In genomic region chr9:122931851-122932199, GRCh38 we compare ENCODE assay signal across 8 cellular contexts. TPM values are rescaled to one million over a fixed set of nuclear protein-coding genes. Genes with fewer than 3 reads are reported as not detected.
A peak's percentile ranks its signal among the peaks of the same experiment; 100 is the strongest.
DNase-seq lines count a peak whose midpoint lies in the region; ATAC-seq, FAIRE-seq and TF ChIP-seq lines count a peak whose summit lies in the region.

No MANE protein-coding gene starts in this region.

- peak overlapping the region; percentile 79 for H3K56ac ChIP-seq in IMR-90 (ENCODE audit: extremely low read depth, insufficient read depth, low read length)

- H3K4me3 ChIP-seq in CD8-positive, alpha-beta T cell (ENCODE audit: low read depth, low read length): peak overlapping the region; percentile 67
- peak overlapping the region; percentile 90 for H3K4me3 ChIP-seq in IMR-90 (ENCODE audit: insufficient read depth, low read depth, low read length)

- H3K14ac ChIP-seq in IMR-90 (replicated peaks; ENCODE audit: low read depth, low read length): peak overlapping the region; percentile 85

- TF ChIP-seq CTCF in CD8-positive, alpha-beta T cell (IDR thresholded peaks at IDR 0.05): no peak
- TF ChIP-seq CTCF in IMR-90 (conservative IDR thresholded peaks at IDR 0.05; ENCODE audit: low read depth, low read length): no peak

- H3K4me3 Mint-ChIP-seq in CD8-positive, alpha-beta T cell: no peak overlapping the region
- H3K4me3 Mint-ChIP-seq in naive B cell: peak overlapping the region in 2 of 8 donors; percentile 97 to 98

- peaks cover 33 to 52% of the 10 kb centered on the region in 2 experiments for H3K79me1 ChIP-seq in IMR-90 (ENCODE audit: low read depth in 1 of 2, low read length in 2 of 2)

- H3K27me3 Mint-ChIP-seq in CD8-positive, alpha-beta T cell (ENCODE audit: low read depth): no peaks in the 10 kb centered on the region
- H3K27me3 Mint-ChIP-seq in naive B cell: no peaks in the 10 kb centered on the region

- H3K9me3 Mint-ChIP-seq in CD8-positive, alpha-beta T cell: no peaks in the 10 kb centered on the region
- H3K9me3 Mint-ChIP-seq in naive B cell: no peaks in the 10 kb centered on the region

- H4K8ac ChIP-seq in IMR-90 (ENCODE audit: low read depth in 2 of 2, low read length in 2 of 2): peak overlapping the region; percentile 55 to 76

- H3K9ac ChIP-seq in IMR-90 (ENCODE audit: low read depth, low read length): peak overlapping the region; percentile 98

- H3K36me3 Mint-ChIP-seq in CD8-positive, alpha-beta T cell: peaks cover 12% of the 10 kb centered on the region
- H3K36me3 Mint-ChIP-seq in naive B cell: no peaks in the 10 kb centered on the region

- H2AK9ac ChIP-seq in IMR-90 (replicated peaks; ENCODE audit: low read depth, low read length, poor library complexity): peak overlapping the region; percentile 94

- H3K9me3 ChIP-seq in CD8-positive, alpha-beta T cell (ENCODE audit: low read length): no peaks in the 10 kb centered on the region
- no peaks in the 10 kb centered on the region for H3K9me3 ChIP-seq in IMR-90 (ENCODE audit: control insufficient read depth, insufficient read depth, low read length)

- POLR2A ChIA-PET in CD8-positive, alpha-beta T cell (lab: Charles Lee): interaction anchor here (0.9 to 3.5 kb wide), 8 partner anchors 9 to 104 kb away, joined by 3 to 21 read pairs (median 7); partner anchors contain the start of genes PDCL, RABGAP1, RC3H2 and ZBTB6
- POLR2A ChIA-PET in IMR-90 (lab: Charles Lee; ENCODE audit: unreplicated experiment): interaction anchor here (0.5 to 1.0 kb wide), 2 partner anchors 9 to 18 kb away, joined by 3 read pairs; partner anchors contain the start of gene RABGAP1

- H2BK20ac ChIP-seq in IMR-90 (ENCODE audit: low read depth, low read length): no peak overlapping the region

- H3K36me3 ChIP-seq in CD8-positive, alpha-beta T cell (ENCODE audit: insufficient read depth, low read length): no peaks in the 10 kb centered on the region
- peaks cover 7% of the 10 kb centered on the region for H3K36me3 ChIP-seq in IMR-90 (ENCODE audit: control insufficient read depth, insufficient read depth, low read length)

- peak overlapping the region; percentile 88 for H3K4me2 ChIP-seq in IMR-90 (ENCODE audit: low read depth, low read length)

- no peak for FAIRE-seq in HTR-8/SVneo (lab: Jason Lieb, UNC)

- TF ChIP-seq POLR2A in IMR-90 (IDR thresholded peaks at IDR 0.05; ENCODE audit: low read depth, low read length): no peak

- peak overlapping the region; percentile 54 for H3K27ac ChIP-seq in CD8-positive, alpha-beta T cell (ENCODE audit: low read depth, low read length)
- H3K27ac ChIP-seq in IMR-90 (ENCODE audit: insufficient read depth, low read length): peak overlapping the region; percentile 89

- TF ChIP-seq RAD21 in IMR-90 (IDR thresholded peaks at IDR 0.05; ENCODE audit: low read length): no peak

- H3K9me1 ChIP-seq in IMR-90 (ENCODE audit: insufficient read depth, low read length): no peaks in the 10 kb centered on the region

- peak overlapping the region; percentile 5 for H4K91ac ChIP-seq in IMR-90 (ENCODE audit: insufficient read depth, low read depth, low read length)

- peak overlapping the region; percentile 93 for H3K23ac ChIP-seq in IMR-90 (ENCODE audit: low read depth, low read length)

- peak overlapping the region; percentile 22; the same call in 1 of the 2 replicates for H3K18ac ChIP-seq in IMR-90 (ENCODE audit: low read depth, low read length)

- H3K4ac ChIP-seq in IMR-90 (ENCODE audit: low read depth, low read length): peak overlapping the region; percentile 75

- peaks cover 19% of the 10 kb centered on the region for H3K4me1 Mint-ChIP-seq in CD8-positive, alpha-beta T cell (ENCODE audit: low read depth)
- H3K4me1 Mint-ChIP-seq in naive B cell: peaks cover 13 to 20% (median 15%) of the 10 kb centered on the region in 3 donors

- no CpG with 5 or more reads among the region's 8 CpGs for WGBS in IMR-90 (ENCODE audit: extremely low coverage in 2 of 2, insufficient read length in 1 of 2), 2 experiments

- no peak for DNase-seq in CD8-positive, alpha-beta T cell
- DNase-seq in IMR-90: peak; percentile 43
- DNase-seq in dermis blood vessel endothelial cell: peak; percentile 55
- DNase-seq in naive B cell: no peak
- no peak for DNase-seq in HTR-8/SVneo (ENCODE audit: insufficient read length, low spot score)

- intact Hi-C loops in CD8-positive, alpha-beta T cell (cut with DNase I, micrococcal nuclease): loop anchor here (1.0 kb wide), 3 partner anchors 8 to 27 kb away; partner anchors contain the start of genes RC3H2 (in 2 of the 2) and ZBTB6 (in 2 of the 2)
- intact Hi-C loops in IMR-90 (cut with micrococcal nuclease): loop anchor here (1.0 kb wide), 1 partner anchor 8 kb away; no protein-coding TSS in a partner anchor

- H2AK5ac ChIP-seq in IMR-90 (ENCODE audit: low read depth, low read length): 0 out of 2 replicates have a peak overlapping the region, but pooled peaks have one; percentile 18

- no peak for ATAC-seq in CD8-positive, alpha-beta T cell
- ATAC-seq in IMR-90 (ENCODE audit: low read depth) (peak; percentile 19; the same call in 1 of the 2 replicates), naive B cell (ENCODE audit: low read depth in 2 of 2) (no peak), GM19351 (IDR thresholded peaks at IDR 0.05; ENCODE audit: unreplicated experiment) (no peak), GM21360 (IDR thresholded peaks at IDR 0.05; ENCODE audit: unreplicated experiment) (no peak), HG03457 (IDR thresholded peaks at IDR 0.05; ENCODE audit: unreplicated experiment) (no peak)

- CTCF ChIA-PET in CD8-positive, alpha-beta T cell (lab: Charles Lee): interaction anchor here (1.0 to 1.3 kb wide), 2 partner anchors 16 to 50 kb away, joined by 3 to 4 read pairs; no protein-coding TSS in a partner anchor
- CTCF ChIA-PET in IMR-90 (lab: Yijun Ruan, JAX): interaction anchor here (0.6 kb wide), 1 partner anchor 10 kb away, joined by 3 read pairs; no protein-coding TSS in a partner anchor

- H2BK5ac ChIP-seq in IMR-90 (ENCODE audit: low read depth, low read length, poor library complexity, severe bottlenecking): peak overlapping the region; percentile 66

- H3K27me3 ChIP-seq in CD8-positive, alpha-beta T cell (ENCODE audit: insufficient read depth, low read length): no peaks in the 10 kb centered on the region
- no peaks in the 10 kb centered on the region for H3K27me3 ChIP-seq in IMR-90 (ENCODE audit: control insufficient read depth, insufficient read depth, low read length)

- H2BK15ac ChIP-seq in IMR-90 (ENCODE audit: low read depth, low read length): no peak overlapping the region

- in situ Hi-C loops in IMR-90 (cut with MboI; ENCODE audit: low sequenced_read_pairs): no loop called here

- H4K20me1 ChIP-seq in IMR-90 (ENCODE audit: insufficient read depth, low read length): no peaks in the 10 kb centered on the region

- peak overlapping the region; percentile 98 for H2AFZ ChIP-seq in IMR-90 (replicated peaks; ENCODE audit: low read length, poor library complexity)

- BruUV-seq in IMR-90 (replicated peaks; lab: Mats Ljungman, UMichigan): TSS peak; percentile 78

- H2BK120ac ChIP-seq in IMR-90 (ENCODE audit: low read depth, low read length): peak overlapping the region; percentile 22; the same call in 1 of the 2 replicates

- H4K5ac ChIP-seq in IMR-90 (ENCODE audit: low read depth, low read length): peak overlapping the region; percentile 56

- dilution Hi-C loops in IMR-90 (cut with HindIII; ENCODE audit: low sequenced_read_pairs, unreplicated experiment): no loop called here

- peaks cover 29% of the 10 kb centered on the region for H3K4me1 ChIP-seq in CD8-positive, alpha-beta T cell (ENCODE audit: insufficient read depth, low read length)
- peaks cover 2% of the 10 kb centered on the region for H3K4me1 ChIP-seq in IMR-90 (ENCODE audit: control insufficient read depth, insufficient read depth, low read length)

- H3K27ac Mint-ChIP-seq in CD8-positive, alpha-beta T cell: no peak overlapping the region
- H3K27ac Mint-ChIP-seq in naive B cell: peak overlapping the region in 4 of 6 donors; percentile 73 to 98 (median 90)

TF ChIP-seq in IMR-90, 13 proteins besides CTCF, POLR2A, EP300 and RAD21 (continues in another document):
- TF ChIP-seq SMC3 (IDR thresholded peaks at IDR 0.05; ENCODE audit: low read depth, low read length): no peak

RNA-seq across cellular contexts. Expression of gene ZBTB26, which starts 0.5 kb away (rescaled TPM):
- 1 to 10 TPM; 4.9 to 5.9 TPM for total RNA-seq in CD8-positive, alpha-beta T cell
- total RNA-seq in IMR-90 (2012; rRNA removed) (5.8 and 6.1 TPM in 2 replicates), dermis blood vessel endothelial cell (4.4 and 5.7 TPM in 2 replicates)
- polyA plus RNA-seq in IMR-90 (2012; rRNA removed) (2.3 and 3.1 TPM in 2 replicates), naive B cell (ENCODE audit: low read depth in 6 of 6) (1 to 10 TPM in 5 of 6 donors, not detected in 1; 2.6 to 4.0 (median 3.1) TPM)
- polyA plus RNA-seq in IMR-90 (2012; cell fraction: cytosol; rRNA removed): 0.77 and 1.2 TPM in 2 replicates
- polyA plus RNA-seq in IMR-90 (2012; cell fraction: nucleus; rRNA removed; ENCODE audit: low replicate concordance): 0.79 and 8.2 TPM in 2 replicates

RNA-seq across cellular contexts. Expression of gene RABGAP1, which starts 9.0 kb away (rescaled TPM):
- 10 to 100 TPM; 20.2 to 21.0 TPM for total RNA-seq in CD8-positive, alpha-beta T cell
- total RNA-seq in IMR-90 (2012; rRNA removed): 39.7 and 53.9 TPM in 2 replicates
- polyA plus RNA-seq in IMR-90 (2012; rRNA removed): 17.2 and 20.0 TPM in 2 replicates
- 5.0 and 6.2 TPM in 2 replicates for polyA plus RNA-seq in IMR-90 (2012; cell fraction: cytosol; rRNA removed)
- polyA plus RNA-seq in IMR-90 (2012; cell fraction: nucleus; rRNA removed; ENCODE audit: low replicate concordance): 6.5 and 27.2 TPM in 2 replicates
- total RNA-seq in dermis blood vessel endothelial cell: 55.8 and 62.4 TPM in 2 replicates
- polyA plus RNA-seq in naive B cell (ENCODE audit: low read depth in 6 of 6): 10 to 100 TPM; 27.6 to 37.9 (median 34.2) TPM

RNA-seq across cellular contexts. Expression of gene ZBTB6, which starts 18.7 kb away (rescaled TPM):
- total RNA-seq in CD8-positive, alpha-beta T cell: 1 to 10 TPM; 3.6 to 3.7 TPM
- total RNA-seq in IMR-90 (2012; rRNA removed): 11.7 and 16.7 TPM in 2 replicates
- 1.8 and 2.6 TPM in 2 replicates for polyA plus RNA-seq in IMR-90 (2012; rRNA removed)
- polyA plus RNA-seq in IMR-90 (2012; cell fraction: cytosol; rRNA removed): 0.31 and 0.33 TPM in 2 replicates
- 0.15 and 0.88 TPM in 2 replicates for polyA plus RNA-seq in IMR-90 (2012; cell fraction: nucleus; rRNA removed; ENCODE audit: low replicate concordance)
- 14.5 and 14.6 TPM in 2 replicates for total RNA-seq in dermis blood vessel endothelial cell
- 1 to 10 TPM in 5 of 6 donors, not detected in 1; 1.6 to 3.9 (median 2.6) TPM for polyA plus RNA-seq in naive B cell (ENCODE audit: low read depth in 6 of 6)

RNA-seq across cellular contexts. Expression of gene RC3H2, which starts 26.7 kb away (rescaled TPM):
- total RNA-seq in CD8-positive, alpha-beta T cell: 10 to 100 TPM; 77.6 to 79.5 TPM
- total RNA-seq in IMR-90 (2012; rRNA removed): 55.5 and 58.4 TPM in 2 replicates
- 14.7 and 14.9 TPM in 2 replicates for polyA plus RNA-seq in IMR-90 (2012; rRNA removed)
- polyA plus RNA-seq in IMR-90 (2012; cell fraction: cytosol; rRNA removed): 4.9 and 5.5 TPM in 2 replicates
- polyA plus RNA-seq in IMR-90 (2012; cell fraction: nucleus; rRNA removed; ENCODE audit: low replicate concordance): 4.7 and 24.6 TPM in 2 replicates
- 88.0 and 114 TPM in 2 replicates for total RNA-seq in dermis blood vessel endothelial cell
- polyA plus RNA-seq in naive B cell (ENCODE audit: low read depth in 6 of 6): 10 to 100 TPM; 26.5 to 39.1 (median 33.1) TPM

Comparison
In these comparisons a context has a peak if more than half of its experiments do, and no peak if none do; other contexts are left out.
1. DNase-seq: peak in IMR-90 (single experiment) and dermis blood vessel endothelial cell (single experiment); none in CD8-positive, alpha-beta T cell (0 of 7), naive B cell (single experiment) and HTR-8/SVneo (single experiment).